Comparison of ENCODE assay signal across 19 cellular contexts in the genomic region with DNA sequence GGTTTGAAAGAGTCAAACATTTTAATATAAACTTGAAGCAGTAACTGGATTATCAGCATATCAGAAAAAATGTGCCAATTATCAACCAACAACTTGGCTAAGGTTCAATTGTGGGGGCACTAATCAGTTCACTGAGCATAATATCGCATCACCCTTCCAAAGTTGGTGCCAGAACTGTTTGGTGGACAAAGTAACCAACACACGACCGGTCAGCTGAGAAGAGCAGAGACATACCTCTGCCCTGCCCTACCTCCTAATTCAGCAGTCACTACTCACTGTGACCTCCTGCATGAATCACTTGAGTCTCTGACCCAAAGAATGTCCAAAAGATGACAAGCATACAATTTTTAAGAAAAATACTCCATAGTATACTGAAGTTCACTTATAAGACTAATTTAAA.
"Had no signal": no experiment of that assay in that cellular context is flagged by ENCODE, and none has a peak within 500 bp of the region (broad histone marks: within the 10 kb centered on the region; RNA-seq: fewer than 3 reads in every experiment).

No MANE protein-coding gene starts in this region.

- ATAC-seq: activated CD8-positive, alpha-beta memory T cell treated with anti-CD3 and anti-CD28 coated beads, Interleukin-2, amount 10 ng/mL, durations not matched to agents 7 days and 5 days; heart right ventricle; stimulated activated effector memory CD8-positive, alpha-beta T cell treated with anti-CD3 and anti-CD28 coated beads, Interleukin-12 subunit alpha, Interleukin-12 subunit beta, amount 100 ng/mL, for 72 hours had no signal

- H3K4me1 ChIP-seq: heart right ventricle, uterus had no signal

- H3K9me3 ChIP-seq: thyroid gland, uterus had no signal

- H3K27ac ChIP-seq: esophagus squamous epithelium, heart right ventricle, thyroid gland, uterus had no signal

- H3K27ac Mint-ChIP-seq: activated CD8-positive, alpha-beta memory T cell treated with anti-CD3 and anti-CD28 coated beads, Interleukin-2, amount 10 ng/mL, durations not matched to agents 7 days and 5 days; activated naive CD8-positive, alpha-beta T cell treated with anti-CD3 and anti-CD28 coated beads, Interleukin-2, amount 10 ng/mL, durations not matched to agents 7 days and 5 days; nephron; T-helper 2 cell treated with Interferon-gamma antibody and Interleukin-4, amounts not matched to agents 5 μg/mL and 100 μg/mL, for 36 hours had no signal

- H3K9me3 Mint-ChIP-seq: stimulated activated effector memory CD8-positive, alpha-beta T cell treated with anti-CD3 and anti-CD28 coated beads, Interleukin-12 subunit alpha, Interleukin-12 subunit beta, amount 100 ng/mL, for 72 hours had no signal

- H3K4me3 Mint-ChIP-seq: activated CD8-positive, alpha-beta memory T cell treated with anti-CD3 and anti-CD28 coated beads, Interleukin-2, amount 10 ng/mL, durations not matched to agents 7 days and 5 days; activated naive CD8-positive, alpha-beta T cell treated with anti-CD3 and anti-CD28 coated beads, Interleukin-2, amount 10 ng/mL, durations not matched to agents 7 days and 5 days; nephron; T-helper 2 cell treated with Interferon-gamma antibody and Interleukin-4, amounts not matched to agents 5 μg/mL and 100 μg/mL, for 36 hours had no signal

- FAIRE-seq: bronchial epithelial cell, keratinocyte had no signal

- H3K36me3 ChIP-seq: esophagus squamous epithelium, heart right ventricle, thyroid gland, uterus had no signal

- H3K27me3 ChIP-seq: esophagus squamous epithelium, heart right ventricle, thyroid gland, uterus had no signal

- H3K27me3 Mint-ChIP-seq: activated naive CD8-positive, alpha-beta T cell treated with anti-CD3 and anti-CD28 coated beads, Interleukin-2, amount 10 ng/mL, durations not matched to agents 7 days and 5 days had no signal

- H3K4me3 ChIP-seq: esophagus squamous epithelium, heart right ventricle, skin epidermis, thyroid gland, uterus had no signal

- H3K36me3 Mint-ChIP-seq: stimulated activated effector memory CD8-positive, alpha-beta T cell treated with anti-CD3 and anti-CD28 coated beads, Interleukin-12 subunit alpha, Interleukin-12 subunit beta, amount 100 ng/mL, for 72 hours had no signal

- DNase-seq: activated CD4-positive, alpha-beta T cell treated with anti-CD3 and anti-CD28 coated beads for 1 hour; activated CD4-positive, alpha-beta T cell treated with anti-CD3 and anti-CD28 coated beads, Interleukin-2, amount 50 U/mL, for 48 hours; activated CD8-positive, alpha-beta memory T cell treated with anti-CD3 and anti-CD28 coated beads, Interleukin-2, amount 10 ng/mL, durations not matched to agents 7 days and 5 days; activated gamma-delta T cell treated with Interleukin-2 at 50 U/mL for 16 hours; activated naive CD8-positive, alpha-beta T cell treated with anti-CD3 and anti-CD28 coated beads, Interleukin-2, amount 10 ng/mL, durations not matched to agents 7 days and 5 days; activated T-cell treated with anti-CD3 and anti-CD28 coated beads, Interleukin-2, amount 50 U/mL, for 48 hours; anterior cingulate cortex; esophagus squamous epithelium; foreskin melanocyte; heart right ventricle; mesendoderm; uterus had no signal
